In genomic region chr2:111381530-111382315, GRCh38 we compare ENCODE assay signal across 8 cellular contexts.
DNase-seq lines count a peak whose midpoint lies in the region; ATAC-seq and TF ChIP-seq lines count a peak whose summit lies in the region.
"Not testable (repeated sequence)": the region's sequence is repeated elsewhere in the genome, so short reads cannot be mapped to it uniquely, and the experiment has no call there.

No MANE protein-coding gene starts in this region.

- not testable (repeated sequence) for H3K4me3 Mint-ChIP-seq in activated CD4-positive, alpha-beta T cell treated with anti-CD3 and anti-CD28 coated beads, Interleukin-2, amount 10 ng/mL, durations not matched to agents 24 days and 14 days; activated T-cell treated with anti-CD3 and anti-CD28 coated beads, Interleukin-2, amount 50 U/mL, for 4 hours; activated T-helper 17 cell treated with anti-CD3 and anti-CD28 coated beads, Interleukin-2, amount 50 U/mL, for 72 hours; activated naive CD8-positive, alpha-beta T cell

- not testable (repeated sequence) for H3K36me3 ChIP-seq in lower lobe of right lung, neutrophil, upper lobe of right lung

- not testable (repeated sequence) for H3K9me3 ChIP-seq in lower lobe of right lung, neutrophil, upper lobe of right lung

- H3K4me3 ChIP-seq in HL-60 (replicated peaks; ENCODE audit: insufficient read depth, low read length); lower lobe of right lung; neutrophil (ENCODE audit: low read depth in 1 of 2, low read length in 1 of 2); upper lobe of right lung: not testable (repeated sequence)

- not testable (repeated sequence) for TF ChIP-seq CTCF in HL-60 (IDR thresholded peaks at IDR 0.05; ENCODE audit: insufficient read depth, low read length); lower lobe of right lung (IDR thresholded peaks at IDR 0.05); neutrophil (IDR thresholded peaks at IDR 0.05); upper lobe of right lung (IDR thresholded peaks at IDR 0.05)

- not testable (repeated sequence) for H3K27me3 Mint-ChIP-seq in activated CD4-positive, alpha-beta T cell treated with anti-CD3 and anti-CD28 coated beads, Interleukin-2, amount 10 ng/mL, durations not matched to agents 24 days and 14 days; activated T-cell treated with anti-CD3 and anti-CD28 coated beads, Interleukin-2, amount 50 U/mL, for 4 hours (ENCODE audit: low read depth); activated T-helper 17 cell treated with anti-CD3 and anti-CD28 coated beads, Interleukin-2, amount 50 U/mL, for 72 hours; activated naive CD8-positive, alpha-beta T cell

- ATAC-seq in activated T-cell treated with anti-CD3 and anti-CD28 coated beads, Interleukin-2, amount 50 U/mL, for 4 hours, result peak; percentile 39 to 58
- ATAC-seq in activated T-helper 17 cell treated with anti-CD3 and anti-CD28 coated beads, Interleukin-2, amount 50 U/mL, for 72 hours (replicated peaks), result peak; percentile 36
- peak; percentile 22 to 41 for ATAC-seq in lower lobe of right lung
- ATAC-seq in upper lobe of right lung, result peak; percentile 50

- H3K27ac ChIP-seq in HL-60 (replicated peaks); lower lobe of right lung; upper lobe of right lung: not testable (repeated sequence)
- H3K27ac ChIP-seq in neutrophil, result peak overlapping the region; percentile 66

- not testable (repeated sequence) for H3K4me1 Mint-ChIP-seq in activated CD4-positive, alpha-beta T cell treated with anti-CD3 and anti-CD28 coated beads, Interleukin-2, amount 10 ng/mL, durations not matched to agents 24 days and 14 days; activated T-cell treated with anti-CD3 and anti-CD28 coated beads, Interleukin-2, amount 50 U/mL, for 4 hours (ENCODE audit: low read depth); activated T-helper 17 cell treated with anti-CD3 and anti-CD28 coated beads, Interleukin-2, amount 50 U/mL, for 72 hours
- peaks cover 13% of the 10 kb centered on the region for H3K4me1 Mint-ChIP-seq in activated naive CD8-positive, alpha-beta T cell (ENCODE audit: low read depth)

- not testable (repeated sequence) for H3K27me3 ChIP-seq in HL-60 (ENCODE audit: insufficient read depth, poor library complexity, severe bottlenecking); lower lobe of right lung (ENCODE audit: low read depth); neutrophil; upper lobe of right lung

- peak overlapping the region; percentile 80 for H3K27ac Mint-ChIP-seq in activated CD4-positive, alpha-beta T cell treated with anti-CD3 and anti-CD28 coated beads, Interleukin-2, amount 10 ng/mL, durations not matched to agents 24 days and 14 days
- H3K27ac Mint-ChIP-seq in activated T-helper 17 cell treated with anti-CD3 and anti-CD28 coated beads, Interleukin-2, amount 50 U/mL, for 72 hours, result not testable (repeated sequence)
- H3K27ac Mint-ChIP-seq in activated naive CD8-positive, alpha-beta T cell, result peak overlapping the region; percentile 82

- not testable (repeated sequence) for H3K36me3 Mint-ChIP-seq in activated CD4-positive, alpha-beta T cell treated with anti-CD3 and anti-CD28 coated beads, Interleukin-2, amount 10 ng/mL, durations not matched to agents 24 days and 14 days (ENCODE audit: low read depth); activated T-cell treated with anti-CD3 and anti-CD28 coated beads, Interleukin-2, amount 50 U/mL, for 4 hours (ENCODE audit: insufficient read depth); activated T-helper 17 cell treated with anti-CD3 and anti-CD28 coated beads, Interleukin-2, amount 50 U/mL, for 72 hours (ENCODE audit: low read depth); activated naive CD8-positive, alpha-beta T cell

- intact Hi-C loops in activated CD4-positive, alpha-beta T cell treated with anti-CD3 and anti-CD28 coated beads, Interleukin-2, amount 10 ng/mL, durations not matched to agents 24 days and 14 days (cut with micrococcal nuclease); lower lobe of right lung (cut with DNase I); upper lobe of right lung (cut with DNase I): not testable (repeated sequence)

- peak; percentile 30 to 56 for DNase-seq in HL-60 (ENCODE audit: low read depth in 1 of 2, low spot score in 1 of 2)
- DNase-seq in activated CD4-positive, alpha-beta T cell treated with anti-CD3 and anti-CD28 coated beads, Interleukin-2, amount 10 ng/mL, durations not matched to agents 24 days and 14 days, result peak; percentile 17
- DNase-seq in activated T-cell treated with anti-CD3 and anti-CD28 coated beads, Interleukin-2, amount 50 U/mL, for 4 hours; lower lobe of right lung; upper lobe of right lung: not testable (repeated sequence)

- H3K9me3 Mint-ChIP-seq in activated CD4-positive, alpha-beta T cell treated with anti-CD3 and anti-CD28 coated beads, Interleukin-2, amount 10 ng/mL, durations not matched to agents 24 days and 14 days; activated T-cell treated with anti-CD3 and anti-CD28 coated beads, Interleukin-2, amount 50 U/mL, for 4 hours; activated T-helper 17 cell treated with anti-CD3 and anti-CD28 coated beads, Interleukin-2, amount 50 U/mL, for 72 hours; activated naive CD8-positive, alpha-beta T cell (ENCODE audit: low read depth): not testable (repeated sequence)

- not testable (repeated sequence) for H3K4me1 ChIP-seq in lower lobe of right lung, upper lobe of right lung
- H3K4me1 ChIP-seq in neutrophil (ENCODE audit: control insufficient read depth in 1 of 2, insufficient read depth in 1 of 2, low read depth in 1 of 2, low read length in 1 of 2), result peaks cover 14 to 15% of the 10 kb centered on the region in 2 experiments
